8 cellular contexts compared by ENCODE assay signal in genomic region chr3:184584001-184584891, GRCh38. TPM values are rescaled to one million over a fixed set of nuclear protein-coding genes. Genes with fewer than 3 reads are reported as not detected.
DNase-seq lines count a peak whose midpoint lies in the region; ATAC-seq and TF ChIP-seq lines count a peak whose summit lies in the region.

No MANE protein-coding gene starts in this region.

- H2AFZ ChIP-seq in OCI-LY7 (ENCODE audit: low read length) = no peak overlapping the region

- H3K36me3 Mint-ChIP-seq in progenitor cell of endocrine pancreas (ENCODE audit: insufficient read depth) = peaks cover 6% of the 10 kb centered on the region

- ATAC-seq in GM19395 (IDR thresholded peaks at IDR 0.05; ENCODE audit: unreplicated experiment) (no peak), GM18858 (IDR thresholded peaks at IDR 0.05; ENCODE audit: unreplicated experiment) (no peak)

- no peak overlapping the region for H3K27ac ChIP-seq in DOHH2 (ENCODE audit: low read depth, low read length)
- H3K27ac ChIP-seq in OCI-LY7 (ENCODE audit: low read depth, low read length, poor library complexity, severe bottlenecking) = no peak overlapping the region

- peaks cover 23% of the 10 kb centered on the region for H3K27me3 Mint-ChIP-seq in progenitor cell of endocrine pancreas

- no peaks in the 10 kb centered on the region for H3K9me3 Mint-ChIP-seq in progenitor cell of endocrine pancreas (ENCODE audit: low read depth)

- DNase-seq in OCI-LY7 (ENCODE audit: low spot score) (no peak), head of caudate nucleus (peak in 36 of 42 donors; percentile 20 to 73 (median 48)), progenitor cell of endocrine pancreas (ENCODE audit: low spot score, unreplicated experiment) (no peak), HUDEP-2 (lab: John Stamatoyannopoulos, UW; ENCODE audit: unreplicated experiment in 76 of 76) (no peak), NCI-H146 treated with DMSO at 0.1 percent for 48 hours (lab: John Stamatoyannopoulos, UW; ENCODE audit: unreplicated experiment) (no peak)

- H3K36me3 ChIP-seq in DOHH2 (ENCODE audit: control insufficient read depth, low read length) = no peaks in the 10 kb centered on the region
- H3K36me3 ChIP-seq in OCI-LY7 (ENCODE audit: insufficient read depth, low read length) = no peaks in the 10 kb centered on the region

- peaks cover 16% of the 10 kb centered on the region for H3K4me1 Mint-ChIP-seq in progenitor cell of endocrine pancreas (ENCODE audit: low read depth)

- POLR2A ChIA-PET in OCI-LY7 (lab: Charles Lee) = interaction anchor here (0.5 kb wide), 1 partner anchor 312 kb away, joined by 4 read pairs; no protein-coding TSS in a partner anchor

- no TSS peak for BruUV-seq in OCI-LY7 (replicated peaks; lab: Mats Ljungman, UMichigan)

- H3K9me2 ChIP-seq in DOHH2 (replicated peaks; ENCODE audit: control insufficient read depth, low read length) (no peaks in the 10 kb centered on the region), OCI-LY7 (ENCODE audit: insufficient read depth, low read length) (no peaks in the 10 kb centered on the region)

- TF ChIP-seq CTCF in DOHH2 (IDR thresholded peaks at IDR 0.05; ENCODE audit: low read depth, low read length, poor library complexity, severe bottlenecking) (peak; percentile 36), OCI-LY7 (conservative IDR thresholded peaks at IDR 0.05; ENCODE audit: low read length) (peak; percentile 33; the same call in 1 of the 2 replicates), progenitor cell of endocrine pancreas (IDR thresholded peaks at IDR 0.05; ENCODE audit: unreplicated experiment) (peak; percentile 56)

- peaks cover 4% of the 10 kb centered on the region; the same call in 1 of the 2 replicates for H3K27me3 ChIP-seq in DOHH2 (ENCODE audit: control insufficient read depth, low read length)

- H3K4me3 ChIP-seq in DOHH2 (ENCODE audit: low read length) (no peak overlapping the region), OCI-LY7 (ENCODE audit: low read depth, low read length, poor library complexity, severe bottlenecking) (no peak overlapping the region)

- H3K79me2 ChIP-seq in DOHH2 (ENCODE audit: control insufficient read depth, low read length) (no peaks in the 10 kb centered on the region), OCI-LY7 (ENCODE audit: insufficient read depth, low read depth, low read length) (no peaks in the 10 kb centered on the region)

- H3K4me2 ChIP-seq in DOHH2 (ENCODE audit: low read length) = no peak overlapping the region
- no peak overlapping the region for H3K4me2 ChIP-seq in OCI-LY7 (ENCODE audit: low read length)

- peak overlapping the region; percentile 22 for H3K4me3 Mint-ChIP-seq in progenitor cell of endocrine pancreas (ENCODE audit: low read depth)

- H4K20me1 ChIP-seq in DOHH2 (ENCODE audit: control insufficient read depth, insufficient read depth, low read depth, low read length) (no peaks in the 10 kb centered on the region), OCI-LY7 (ENCODE audit: insufficient read depth, low read length) (no peaks in the 10 kb centered on the region)

- no peak overlapping the region for H3K27ac Mint-ChIP-seq in progenitor cell of endocrine pancreas

- H3F3A ChIP-seq in DOHH2 (ENCODE audit: control insufficient read depth, insufficient read depth) = no peaks in the 10 kb centered on the region

- intact Hi-C loops in OCI-LY7 (cut with micrococcal nuclease; ENCODE audit: unreplicated experiment) = no loop called here
- intact Hi-C loops in head of caudate nucleus (cut with DNase I) = no loop called here

- CTCF ChIA-PET in OCI-LY7 (lab: Charles Lee; ENCODE audit: unreplicated experiment) = no interaction called here

- H3K9me3 ChIP-seq in DOHH2 (ENCODE audit: control insufficient read depth, insufficient read depth, low read length) (no peaks in the 10 kb centered on the region), OCI-LY7 (ENCODE audit: low read length) (no peaks in the 10 kb centered on the region)

- no peaks in the 10 kb centered on the region for H3K4me1 ChIP-seq in DOHH2 (ENCODE audit: control insufficient read depth, low read length)
- H3K4me1 ChIP-seq in OCI-LY7 (ENCODE audit: insufficient read depth, low read length, poor library complexity, severe bottlenecking) = no peaks in the 10 kb centered on the region

RNA-seq across cellular contexts. Expression of gene EPHB3, which starts 22.7 kb away (rescaled TPM):
- not detected in 2 replicates for total RNA-seq in OCI-LY7 (2014; rRNA removed; shearing (Covaris generic))
- total RNA-seq in OCI-LY7 (2022) (not detected in 2 replicates), progenitor cell of endocrine pancreas (11.7 and 13.4 TPM in 2 replicates)

Comparison
In these comparisons a context has a peak if more than half of its experiments do, and no peak if none do; other contexts are left out.
1. DNase-seq: peak in head of caudate nucleus (36 of 42); none in OCI-LY7 (single experiment), progenitor cell of endocrine pancreas (single experiment), HUDEP-2 (0 of 76) and NCI-H146 treated with DMSO at 0.1 percent for 48 hours (single experiment).
2. RNA of gene EPHB3, which starts 22.7 kb away (total RNA-seq): 11.7 to 13.4 TPM in progenitor cell of endocrine pancreas; not detected in OCI-LY7; every median in the first group is over 10 times any median in the second.
3. Peak in every context shown above with its lines, with median percentiles within 50 percentile points of each other: CTCF ChIP-seq.